16 cellular contexts compared by ENCODE assay signal in the genomic region with DNA sequence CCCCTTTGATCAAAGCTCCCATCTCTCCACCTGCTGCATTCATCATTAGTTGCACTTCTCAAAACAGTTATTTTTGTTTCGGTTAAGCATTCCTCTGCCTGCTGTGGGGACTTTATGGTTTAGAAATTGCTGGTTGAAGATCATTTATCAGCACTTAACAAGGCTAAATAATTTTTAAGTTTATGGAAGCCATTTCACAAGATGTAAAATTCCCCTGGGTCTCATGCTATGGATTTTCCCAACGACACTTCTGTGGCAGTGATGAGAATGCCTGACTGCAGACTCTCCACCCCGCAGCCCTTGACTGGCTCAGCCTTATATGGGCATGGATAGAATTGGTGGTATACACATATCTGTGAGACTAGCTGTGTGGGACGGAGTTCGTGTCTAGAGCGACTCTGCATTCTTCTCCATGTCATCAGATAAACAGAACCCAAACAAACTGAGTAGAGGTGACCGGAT. TPM values are rescaled to one million over a fixed set of nuclear protein-coding genes. Genes with fewer than 3 reads are reported as not detected.
DNase-seq lines count a peak whose midpoint lies in the region; ATAC-seq and TF ChIP-seq lines count a peak whose summit lies in the region.
"Had no signal": no experiment of that assay in that cellular context is flagged by ENCODE, and none has a peak within 500 bp of the region (broad histone marks: within the 10 kb centered on the region; RNA-seq: fewer than 3 reads in every experiment).

No MANE protein-coding gene starts in this region.

- DNase-seq in GM12865 (ENCODE audit: low read depth) = peak; percentile 17
- peak in 1 of 2 donors; percentile 66 for DNase-seq in ascending aorta (ENCODE audit: low spot score in 2 of 2)
- DNase-seq in psoas muscle = no peak
- no peak for DNase-seq in GOT3 (lab: John Stamatoyannopoulos, UW)
- no peak for DNase-seq in mammary epithelial cell
- DNase-seq: activated naive CD8-positive, alpha-beta T cell treated with anti-CD3 and anti-CD28 coated beads for 36 hours; CD4-positive, alpha-beta memory T cell; GDM1; glutamatergic neuron; NCI-H1417 treated with DMSO at 0.1 percent for 48 hours; NCI-H748 treated with DMSO at 0.1 percent for 48 hours; stimulated activated CD4-positive, alpha-beta T cell treated with anti-CD3 and anti-CD28 coated beads, Interleukin-2, amount 100 ng/mL, for 24 hours had no signal

- 33 to 36% methylated on average over 6 to 7 of the region's 7 CpGs for WGBS in gastroesophageal sphincter (ENCODE audit: low coverage in 1 of 2), 2 donors
- 67 to 69% (median 68%) methylated on average over 7 of the region's 7 CpGs for WGBS in psoas muscle, 3 donors
- 75% methylated on average over 7 of the region's 7 CpGs for WGBS in mammary epithelial cell (ENCODE audit: low coverage, missing lambda C conversion rate)

- intact Hi-C loops in ascending aorta (cut with DNase I) = no loop called here
- intact Hi-C loops in psoas muscle (cut with DNase I) = no loop called here
- intact Hi-C loops in mammary epithelial cell (cut with micrococcal nuclease) = no loop called here

- H3K4me2 ChIP-seq in mammary epithelial cell (ENCODE audit: insufficient read depth, low read depth, low read length) = no peak overlapping the region

- no TSS peak for BruUV-seq in mammary epithelial cell (replicated peaks; lab: Mats Ljungman, UMichigan)

- H3K27me3 ChIP-seq in ascending aorta (no peaks in the 10 kb centered on the region), gastroesophageal sphincter (no peaks in the 10 kb centered on the region), psoas muscle (ENCODE audit: insufficient read depth in 3 of 3, low read length in 2 of 3) (peaks cover 0 to 10% (median 0%) of the 10 kb centered on the region in 3 donors), mammary epithelial cell (ENCODE audit: insufficient read depth, low read length) (no peaks in the 10 kb centered on the region)

- dilution Hi-C loops in mammary epithelial cell (cut with HindIII; ENCODE audit: low sequenced_read_pairs) = no loop called here

- ATAC-seq in gastroesophageal sphincter = no peak
- no peak for ATAC-seq in psoas muscle
- no peak for ATAC-seq in GM18870 (IDR thresholded peaks at IDR 0.05; ENCODE audit: unreplicated experiment)
- no peak for ATAC-seq in GM21360 (IDR thresholded peaks at IDR 0.05; ENCODE audit: unreplicated experiment)
- ATAC-seq: stimulated activated memory B cell treated with anti-CD40 and anti-IgM and Interleukin-4, amounts not matched to agents 10 μg/mL and 1 μg/mL and 100 μg/mL, for 72 hours had no signal

- TF ChIP-seq CTCF in GM12865 (IDR thresholded peaks at IDR 0.05; ENCODE audit: insufficient read depth, low read depth, low read length, missing control alignments) = no peak
- TF ChIP-seq CTCF in ascending aorta (IDR thresholded peaks at IDR 0.05) = no peak
- no peak for TF ChIP-seq CTCF in gastroesophageal sphincter (IDR thresholded peaks at IDR 0.05)
- TF ChIP-seq CTCF in psoas muscle (IDR thresholded peaks at IDR 0.05) = no peak
- TF ChIP-seq CTCF in mammary epithelial cell (conservative IDR thresholded peaks at IDR 0.05 in 1 of 2, IDR thresholded peaks at IDR 0.05 in 1 of 2; ENCODE audit: extremely low read depth in 1 of 2, insufficient read depth in 1 of 2, low read depth in 1 of 2, low read length in 2 of 2) = no peak

- CTCF ChIA-PET in mammary epithelial cell (lab: Charles Lee; ENCODE audit: low non-redundant PET) = no interaction called here

- in situ Hi-C loops in mammary epithelial cell (cut with MboI; ENCODE audit: low sequenced_read_pairs in 2 of 2) = no loop called here

- H3K9me3 ChIP-seq in ascending aorta (no peaks in the 10 kb centered on the region), gastroesophageal sphincter (no peaks in the 10 kb centered on the region), psoas muscle (no peaks in the 10 kb centered on the region), mammary epithelial cell (replicated peaks; ENCODE audit: insufficient read depth, low read length) (no peaks in the 10 kb centered on the region)

- peaks cover 9% of the 10 kb centered on the region for H3K79me2 ChIP-seq in mammary epithelial cell (ENCODE audit: insufficient read depth, low read length)

- TF ChIP-seq POLR2A in gastroesophageal sphincter (IDR thresholded peaks at IDR 0.05) = no peak

- H3K4me3 ChIP-seq in GM12865 (ENCODE audit: low read depth, low read length) (no peak overlapping the region), ascending aorta (no peak overlapping the region), gastroesophageal sphincter (no peak overlapping the region), psoas muscle (no peak overlapping the region), mammary epithelial cell (replicated peaks in 1 of 3; ENCODE audit: insufficient read depth in 1 of 3, low read depth in 2 of 3, low read length in 3 of 3) (no peak overlapping the region)

- TF ChIP-seq EP300 in gastroesophageal sphincter (IDR thresholded peaks at IDR 0.05) = no peak

- no peak overlapping the region for H2AFZ ChIP-seq in mammary epithelial cell (ENCODE audit: low read depth, low read length)

- H4K20me1 ChIP-seq in mammary epithelial cell (ENCODE audit: insufficient read depth, low read length) = no peaks in the 10 kb centered on the region

- peaks cover 24 to 53% of the 10 kb centered on the region in 2 donors for H3K4me1 ChIP-seq in ascending aorta
- H3K4me1 ChIP-seq in gastroesophageal sphincter = peaks cover 4 to 70% (median 23%) of the 10 kb centered on the region in 3 donors
- H3K4me1 ChIP-seq in psoas muscle = no peaks in the 10 kb centered on the region
- H3K4me1 ChIP-seq in mammary epithelial cell (ENCODE audit: insufficient read depth, low read length) = peaks cover 5% of the 10 kb centered on the region

- H3K27ac ChIP-seq in ascending aorta (peak overlapping the region; percentile 81 to 92), gastroesophageal sphincter (peak overlapping the region; percentile 50 to 99 (median 92)), psoas muscle (peak overlapping the region; percentile 13), mammary epithelial cell (ENCODE audit: insufficient read depth, low read depth, low read length) (no peak overlapping the region)

- no peak overlapping the region for H3K9ac ChIP-seq in mammary epithelial cell (ENCODE audit: insufficient read depth, low read length)

- H3K36me3 ChIP-seq in ascending aorta (peaks cover 12 to 21% of the 10 kb centered on the region in 2 donors), gastroesophageal sphincter (peaks cover 0 to 18% of the 10 kb centered on the region in 2 donors), psoas muscle (ENCODE audit: insufficient read depth in 1 of 2, low read depth in 1 of 2) (peaks cover 0 to 3% of the 10 kb centered on the region in 2 donors), mammary epithelial cell (ENCODE audit: insufficient read depth, low read length) (no peaks in the 10 kb centered on the region)

RNA-seq across cellular contexts. Expression of a gene that starts 52.8 kb away (rescaled TPM):
- total RNA-seq in ascending aorta (1,227 TPM), gastroesophageal sphincter (100 to 1,000 TPM; 478 to 945 (median 543) TPM), psoas muscle (10 to 100 TPM; 49.1 to 64.0 (median 59.9) TPM), mammary epithelial cell (10 to 100 TPM; 74.9 to 94.2 TPM)
- polyA plus RNA-seq in psoas muscle (10 to 100 TPM; 25.8 to 84.5 (median 37.9) TPM), mammary epithelial cell (119 TPM)
- 78.3 TPM for polyA minus RNA-seq in mammary epithelial cell
- total RNA-seq: activated naive CD8-positive, alpha-beta T cell treated with anti-CD3 and anti-CD28 coated beads for 36 hours; CD4-positive, alpha-beta memory T cell had no signal
- polyA plus RNA-seq: CD4-positive, alpha-beta memory T cell had no signal

RNA-seq across cellular contexts. Expression of a gene that starts 52.9 kb away (rescaled TPM):
- 756 TPM for total RNA-seq in ascending aorta
- total RNA-seq in gastroesophageal sphincter = 100 to 1,000 TPM; 278 to 618 (median 440) TPM
- 100 to 1,000 TPM in 2 of 4 donors, 10 to 100 TPM in 2; 87.3 to 127 (median 110) TPM for total RNA-seq in psoas muscle
- polyA plus RNA-seq in psoas muscle = 100 to 1,000 TPM in 1 of 3 donors, 10 to 100 TPM in 2; 39.0 to 115 (median 60.2) TPM
- total RNA-seq in mammary epithelial cell = 10 to 100 TPM; 40.9 to 89.0 TPM
- 28.1 TPM for polyA plus RNA-seq in mammary epithelial cell
- 57.7 TPM for polyA minus RNA-seq in mammary epithelial cell
- total RNA-seq: activated naive CD8-positive, alpha-beta T cell treated with anti-CD3 and anti-CD28 coated beads for 36 hours; CD4-positive, alpha-beta memory T cell had no signal
- polyA plus RNA-seq: CD4-positive, alpha-beta memory T cell had no signal

Comparison
In these comparisons a context has a peak if more than half of its experiments do, and no peak if none do; other contexts are left out.
1. RNA of a gene that starts 52.8 kb away (total RNA-seq): 1,227 TPM in ascending aorta (single experiment) and 478 to 945 TPM in gastroesophageal sphincter; 74.9 to 94.2 TPM in mammary epithelial cell and 49.1 to 64.0 TPM in psoas muscle; every median in the first group is over 4 times any median in the second.